Comparison of ENCODE assay signal across 1 cellular context in the genomic region with DNA sequence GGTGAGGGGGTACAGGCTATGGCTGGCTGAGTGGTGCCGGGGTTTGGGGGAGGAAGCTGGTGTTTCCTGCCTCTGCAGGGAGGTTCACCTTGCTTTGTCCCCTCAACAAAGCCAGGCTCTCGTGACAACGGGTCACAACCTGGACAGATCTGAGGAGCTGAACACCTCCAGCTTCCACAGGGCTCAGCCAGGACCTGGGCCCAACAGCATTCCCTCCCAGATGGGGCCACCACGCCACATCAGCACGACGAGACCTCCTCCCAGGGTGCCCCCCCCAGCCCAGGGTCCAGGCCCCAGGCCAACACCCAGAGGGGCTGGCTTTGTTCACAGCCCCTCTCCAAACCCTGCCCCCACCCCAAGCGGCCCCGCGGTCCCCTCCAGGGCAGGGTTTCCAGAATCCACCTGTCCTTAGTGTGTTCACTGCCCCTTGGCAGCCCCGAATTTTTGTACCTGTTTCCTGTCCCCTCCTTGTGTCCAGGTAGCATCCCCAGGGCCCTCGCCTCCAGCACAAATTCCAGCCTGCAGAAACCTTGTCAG.
TF ChIP-seq lines count a peak whose summit lies in the region.

No MANE protein-coding gene starts in this region.

TF ChIP-seq in H1, 55 proteins besides CTCF, POLR2A, EP300 and RAD21:
- TF ChIP-seq FOSL1 (IDR thresholded peaks at IDR 0.05; ENCODE audit: insufficient read depth, low read depth, low read length), result no peak
- no peak for TF ChIP-seq KDM4A (IDR thresholded peaks at IDR 0.05; ENCODE audit: low read depth, low read length, severe bottlenecking)
- no peak for TF ChIP-seq SUZ12 (IDR thresholded peaks at IDR 0.05; ENCODE audit: low read length)
- TF ChIP-seq RBBP5 (IDR thresholded peaks at IDR 0.05; ENCODE audit: borderline replicate concordance, low read depth, low read length), result no peak
- TF ChIP-seq HDAC2 (IDR thresholded peaks at IDR 0.05; ENCODE audit: borderline replicate concordance in 1 of 2, low read depth in 2 of 2, low read length in 2 of 2), result no peak
- no peak for TF ChIP-seq YY1 (IDR thresholded peaks at IDR 0.05; ENCODE audit: low read depth, low read length)
- no peak for TF ChIP-seq RXRA (IDR thresholded peaks at IDR 0.05; ENCODE audit: insufficient read depth, low read depth, low read length)
